12 cellular contexts compared by ENCODE assay signal in genomic region chr4:140158234-140159030, GRCh38. TPM values are rescaled to one million over a fixed set of nuclear protein-coding genes. Genes with fewer than 3 reads are reported as not detected.
A peak's percentile ranks its signal among the peaks of the same experiment; 100 is the strongest.
DNase-seq lines count a peak whose midpoint lies in the region; ATAC-seq, FAIRE-seq and TF ChIP-seq lines count a peak whose summit lies in the region.
"Had no signal": no experiment of that assay in that cellular context is flagged by ENCODE, and none has a peak within 500 bp of the region (broad histone marks: within the 10 kb centered on the region; RNA-seq: fewer than 3 reads in every experiment).

No MANE protein-coding gene starts in this region.

- H3K27me3 Mint-ChIP-seq in T-helper 2 cell treated with Interferon-gamma antibody and Interleukin-4, amounts not matched to agents 5 μg/mL and 100 μg/mL, for 36 hours (ENCODE audit: low read depth): peaks cover 23% of the 10 kb centered on the region

- no peaks in the 10 kb centered on the region for H3K36me3 Mint-ChIP-seq in T-helper 2 cell treated with Interferon-gamma antibody and Interleukin-4, amounts not matched to agents 5 μg/mL and 100 μg/mL, for 36 hours (ENCODE audit: low read depth)

- H3K9me3 Mint-ChIP-seq in T-helper 2 cell treated with Interferon-gamma antibody and Interleukin-4, amounts not matched to agents 5 μg/mL and 100 μg/mL, for 36 hours: peaks cover 2% of the 10 kb centered on the region
- H3K9me3 Mint-ChIP-seq: stimulated activated naive CD8-positive, alpha-beta T cell treated with anti-CD3 and anti-CD28 coated beads, Interleukin-15, Interleukin-2, amounts not matched to agents 100 ng/mL and 50 ng/mL, for 24 hours had no signal

- peak; percentile 16 for DNase-seq in GF-D8 (lab: John Stamatoyannopoulos, UW)
- DNase-seq in NCI-H446 (lab: John Stamatoyannopoulos, UW): peak; percentile 78 to 88
- DNase-seq in bronchial epithelial cell (ENCODE audit: low read depth): no peak
- DNase-seq in pancreas: peak in 4 of 6 donors; percentile 33 to 73 (median 58)
- DNase-seq in erythroblast (lab: John Stamatoyannopoulos, UW): no peak
- DNase-seq in T-helper 2 cell treated with Interferon-gamma antibody and Interleukin-4, amounts not matched to agents 5 μg/mL and 100 μg/mL, for 36 hours (ENCODE audit: low spot score): no peak
- DNase-seq: activated T-cell treated with anti-CD3 and anti-CD28 coated beads, Interleukin-2, amount 50 U/mL, for 24 hours; endodermal cell had no signal

- no peaks in the 10 kb centered on the region for H3K9me3 ChIP-seq in pancreas

- ATAC-seq in pancreas: peak in 3 of 4 donors; percentile 36 to 50 (median 43)
- ATAC-seq in GM18502 (IDR thresholded peaks at IDR 0.05; ENCODE audit: poor library complexity, unreplicated experiment): no peak
- ATAC-seq in HG03097 (IDR thresholded peaks at IDR 0.05; ENCODE audit: low FRiP score, unreplicated experiment): no peak

- H3K4me1 Mint-ChIP-seq in T-helper 2 cell treated with Interferon-gamma antibody and Interleukin-4, amounts not matched to agents 5 μg/mL and 100 μg/mL, for 36 hours (ENCODE audit: low read depth): peaks cover 21% of the 10 kb centered on the region

- WGBS in pancreas, 2 donors: 22 to 24% methylated on average over 5 of the region's 5 CpGs

- H3K4me3 ChIP-seq in bronchial epithelial cell (ENCODE audit: low read depth, low read length) (no peak overlapping the region), pancreas (no peak overlapping the region)

- H3K4me3 Mint-ChIP-seq in T-helper 2 cell treated with Interferon-gamma antibody and Interleukin-4, amounts not matched to agents 5 μg/mL and 100 μg/mL, for 36 hours: no peak overlapping the region
- H3K4me3 Mint-ChIP-seq: activated T-cell treated with anti-CD3 and anti-CD28 coated beads, Interleukin-2, amount 50 U/mL, for 24 hours; endodermal cell; stimulated activated naive CD8-positive, alpha-beta T cell treated with anti-CD3 and anti-CD28 coated beads, Interleukin-15, Interleukin-2, amounts not matched to agents 100 ng/mL and 50 ng/mL, for 24 hours had no signal

- no peak for TF ChIP-seq CTCF in bronchial epithelial cell (IDR thresholded peaks at IDR 0.05; ENCODE audit: insufficient read depth, low read length, severe bottlenecking)
- no peak for TF ChIP-seq CTCF in pancreas (IDR thresholded peaks at IDR 0.05)

- H3K27me3 ChIP-seq in bronchial epithelial cell (ENCODE audit: control insufficient read depth, insufficient read depth, low read length): no peaks in the 10 kb centered on the region
- no peaks in the 10 kb centered on the region for H3K27me3 ChIP-seq in pancreas

- no peak for TF ChIP-seq POLR2A in erythroblast (IDR thresholded peaks at IDR 0.05; ENCODE audit: low read length)

- peaks cover 12 to 26% (median 15%) of the 10 kb centered on the region in 3 donors for H3K4me1 ChIP-seq in pancreas

- intact Hi-C loops in pancreas (cut with DNase I): loop anchor here in 1 of 3 donors (5.0 kb wide), 1 partner anchor 84 kb away; no protein-coding TSS in a partner anchor

- H3K27ac ChIP-seq in pancreas: peak overlapping the region in 3 of 4 donors; percentile 4 to 50 (median 43)

- H3K36me3 ChIP-seq in bronchial epithelial cell (ENCODE audit: control insufficient read depth, insufficient read depth, low read length): no peaks in the 10 kb centered on the region
- no peaks in the 10 kb centered on the region for H3K36me3 ChIP-seq in pancreas

- no peak overlapping the region for H3K27ac Mint-ChIP-seq in T-helper 2 cell treated with Interferon-gamma antibody and Interleukin-4, amounts not matched to agents 5 μg/mL and 100 μg/mL, for 36 hours
- H3K27ac Mint-ChIP-seq: activated T-cell treated with anti-CD3 and anti-CD28 coated beads, Interleukin-2, amount 50 U/mL, for 24 hours; endodermal cell; stimulated activated naive CD8-positive, alpha-beta T cell treated with anti-CD3 and anti-CD28 coated beads, Interleukin-15, Interleukin-2, amounts not matched to agents 100 ng/mL and 50 ng/mL, for 24 hours had no signal

- FAIRE-seq in bronchial epithelial cell (lab: Jason Lieb, UNC): peak; percentile 47
- FAIRE-seq in pancreas (lab: Jason Lieb, UNC): peak; percentile 71
- FAIRE-seq: G401.6 had no signal

RNA-seq across cellular contexts. Expression of gene MAML3, which starts 4.4 kb away (rescaled TPM):
- total RNA-seq in bronchial epithelial cell: 0.79 and 3.3 TPM in 2 replicates
- total RNA-seq in pancreas: 1 to 10 TPM; 5.3 to 8.9 (median 6.5) TPM
- 1 to 10 TPM; 3.8 to 4.0 TPM for polyA plus RNA-seq in pancreas

Comparison
In these comparisons a context has a peak if more than half of its experiments do, and no peak if none do; other contexts are left out.
1. DNase-seq: peak in GF-D8 (single experiment), NCI-H446 (2 of 2) and pancreas (4 of 6); none in bronchial epithelial cell (single experiment), erythroblast (0 of 2) and T-helper 2 cell treated with Interferon-gamma antibody and Interleukin-4, amounts not matched to agents 5 μg/mL and 100 μg/mL, for 36 hours (single experiment).
2. ATAC-seq: peak in pancreas (3 of 4); none in GM18502 (single experiment) and HG03097 (single experiment).